Comparison of ENCODE assay signal across 15 cellular contexts in the genomic region with DNA sequence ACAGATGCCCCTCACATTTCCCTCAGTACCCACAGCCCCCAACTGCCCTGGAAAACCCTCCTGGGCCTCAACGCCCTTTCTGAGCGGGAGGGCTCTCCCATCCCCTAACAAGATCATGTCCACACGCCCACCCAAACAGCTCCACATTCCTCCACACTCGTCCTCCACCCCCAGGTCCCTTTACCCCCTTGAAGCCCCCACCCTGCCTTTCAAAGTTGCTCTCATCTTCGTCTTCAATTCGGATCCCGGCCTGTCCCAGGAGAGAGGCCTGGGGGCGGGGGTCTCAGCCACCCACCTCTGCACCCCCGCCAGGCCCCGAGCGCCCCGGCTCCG. TPM values are rescaled to one million over a fixed set of nuclear protein-coding genes. Genes with fewer than 3 reads are reported as not detected.
DNase-seq lines count a peak whose midpoint lies in the region; ATAC-seq and TF ChIP-seq lines count a peak whose summit lies in the region.
"Had no signal": no experiment of that assay in that cellular context is flagged by ENCODE, and none has a peak within 500 bp of the region (broad histone marks: within the 10 kb centered on the region; RNA-seq: fewer than 3 reads in every experiment).

No MANE protein-coding gene starts in this region.

- no peaks in the 10 kb centered on the region for H3K36me3 ChIP-seq in GM23248 (ENCODE audit: low read depth)
- H3K36me3 ChIP-seq in hepatocyte (replicated peaks; ENCODE audit: insufficient read depth, low read depth) = no peaks in the 10 kb centered on the region
- H3K36me3 ChIP-seq: BLaER1 had no signal

- H3K9me3 Mint-ChIP-seq in activated naive CD8-positive, alpha-beta T cell treated with anti-CD3 and anti-CD28 coated beads for 36 hours = no peaks in the 10 kb centered on the region

- in situ Hi-C loops in GM23248 (cut with MboI) = no loop called here

- peak overlapping the region; percentile 22 for H3K4me3 Mint-ChIP-seq in activated naive CD8-positive, alpha-beta T cell treated with anti-CD3 and anti-CD28 coated beads for 36 hours

- ATAC-seq in HG02763 (IDR thresholded peaks at IDR 0.05; ENCODE audit: unreplicated experiment) (no peak), HG03045 (IDR thresholded peaks at IDR 0.05; ENCODE audit: unreplicated experiment) (no peak), GM18873 (IDR thresholded peaks at IDR 0.05; ENCODE audit: low FRiP score, unreplicated experiment) (no peak)

- H3K27ac Mint-ChIP-seq in activated naive CD8-positive, alpha-beta T cell treated with anti-CD3 and anti-CD28 coated beads for 36 hours = no peak overlapping the region

- no peaks in the 10 kb centered on the region for H3K36me3 Mint-ChIP-seq in activated naive CD8-positive, alpha-beta T cell treated with anti-CD3 and anti-CD28 coated beads for 36 hours

- H3K27me3 ChIP-seq in GM23248 (replicated peaks; ENCODE audit: insufficient read depth) = no peaks in the 10 kb centered on the region
- peaks cover 92% of the 10 kb centered on the region for H3K27me3 ChIP-seq in hepatocyte

- H3K79me2 ChIP-seq in GM23248 (ENCODE audit: insufficient read depth) = peaks cover 86% of the 10 kb centered on the region
- peaks cover 33% of the 10 kb centered on the region for H3K79me2 ChIP-seq in hepatocyte

- peak overlapping the region; percentile 82 for H3K9ac ChIP-seq in GM23248
- H3K9ac ChIP-seq: BLaER1 had no signal

- H3K4me1 Mint-ChIP-seq in activated naive CD8-positive, alpha-beta T cell treated with anti-CD3 and anti-CD28 coated beads for 36 hours = peaks cover 9% of the 10 kb centered on the region

- no peaks in the 10 kb centered on the region for H3K9me2 ChIP-seq in GM23248 (ENCODE audit: insufficient read depth)
- H3K9me2 ChIP-seq in hepatocyte (replicated peaks; ENCODE audit: insufficient read depth) = no peaks in the 10 kb centered on the region

- TF ChIP-seq CTCF in hepatocyte (IDR thresholded peaks at IDR 0.05; ENCODE audit: poor library complexity) = no peak

- WGBS in GM23248 (ENCODE audit: low coverage in 1 of 2, low lambda C conversion rate in 2 of 2, missing lambda C conversion rate in 2 of 2), 2 experiments = 12 to 35% methylated on average over 3 to 13 of the region's 13 CpGs
- WGBS in hepatocyte (ENCODE audit: low lambda C conversion rate, missing lambda C conversion rate) = 7% methylated on average over 7 of the region's 13 CpGs

- peak overlapping the region; percentile 82 for H3K4me3 ChIP-seq in GM23248
- H3K4me3 ChIP-seq in hepatocyte = peak overlapping the region; percentile 7
- peak overlapping the region; percentile 30 for H3K4me3 ChIP-seq in skeletal muscle cell (ENCODE audit: low read depth, low read length)
- H3K4me3 ChIP-seq: BLaER1 had no signal

- H2AFZ ChIP-seq in GM23248 = 0 out of 2 replicates have a peak overlapping the region, but pooled peaks have one; percentile 52
- H2AFZ ChIP-seq in hepatocyte = no peak overlapping the region

- no peaks in the 10 kb centered on the region for H4K20me1 ChIP-seq in GM23248 (ENCODE audit: insufficient read depth)
- no peaks in the 10 kb centered on the region for H4K20me1 ChIP-seq in hepatocyte (ENCODE audit: insufficient read depth, poor library complexity, severe bottlenecking)

- peaks cover 14% of the 10 kb centered on the region for H3K27me3 Mint-ChIP-seq in activated naive CD8-positive, alpha-beta T cell treated with anti-CD3 and anti-CD28 coated beads for 36 hours

- H3K27ac ChIP-seq in GM23248 (no peak overlapping the region), hepatocyte (peak overlapping the region; percentile 34)
- H3K27ac ChIP-seq: BLaER1, SK-N-MC had no signal

- DNase-seq in GM23248 (no peak), hepatocyte (ENCODE audit: low spot score) (no peak), skeletal muscle cell (ENCODE audit: low read depth) (no peak), HuH-7 (ENCODE audit: low spot score) (no peak)
- DNase-seq in activated naive CD8-positive, alpha-beta T cell treated with anti-CD3 and anti-CD28 coated beads for 36 hours = no peak
- DNase-seq: activated CD4-positive, CD25-positive, alpha-beta regulatory T cell; EL; KG1; NCI-H1694 treated with DMSO at 0.1 percent for 48 hours had no signal

- H3K4me1 ChIP-seq in GM23248 (ENCODE audit: insufficient read depth) (no peaks in the 10 kb centered on the region), hepatocyte (ENCODE audit: insufficient read depth) (peaks cover 27% of the 10 kb centered on the region)
- H3K4me1 ChIP-seq: BLaER1 had no signal

- H3K9me3 ChIP-seq in GM23248 (ENCODE audit: low read depth) (no peaks in the 10 kb centered on the region), hepatocyte (ENCODE audit: low read depth) (no peaks in the 10 kb centered on the region)
- H3K9me3 ChIP-seq: BLaER1 had no signal

- H3F3A ChIP-seq in GM23248 (ENCODE audit: insufficient read depth) = no peaks in the 10 kb centered on the region

- H3K4me2 ChIP-seq in GM23248 (ENCODE audit: unreplicated experiment) (peak overlapping the region; percentile 99), hepatocyte (peak overlapping the region; percentile 82)
- H3K4me2 ChIP-seq: BLaER1 had no signal

RNA-seq across cellular contexts. Expression of a gene that starts 14.3 kb away (rescaled TPM):
- 2.2 and 3.3 TPM in 2 replicates for total RNA-seq in GM23248 (2014; rRNA removed; shearing (Covaris generic))
- polyA plus RNA-seq in GM23248 (2016; fragmentation: Nextera tagmentation; extraction: Ambion mirVana) (0.54 and 1.2 TPM in 2 replicates), hepatocyte (1.8 and 2.0 TPM in 2 replicates)
- total RNA-seq in activated naive CD8-positive, alpha-beta T cell treated with anti-CD3 and anti-CD28 coated beads for 36 hours = 1 to 10 TPM; 1.3 to 1.9 TPM
- total RNA-seq in hepatocyte = 1.4 and 2.2 TPM in 2 replicates

RNA-seq across cellular contexts. Expression of a gene that starts 18.9 kb away (rescaled TPM):
- total RNA-seq in GM23248 (2014; rRNA removed; shearing (Covaris generic)) = 9.6 and 12.1 TPM in 2 replicates
- polyA plus RNA-seq in GM23248 (2016; fragmentation: Nextera tagmentation; extraction: Ambion mirVana) (25.3 and 27.4 TPM in 2 replicates), hepatocyte (20.7 and 29.9 TPM in 2 replicates)
- total RNA-seq in activated naive CD8-positive, alpha-beta T cell treated with anti-CD3 and anti-CD28 coated beads for 36 hours = 1 to 10 TPM; 7.4 to 7.7 TPM
- 5.6 and 6.7 TPM in 2 replicates for total RNA-seq in hepatocyte

RNA-seq across cellular contexts. Expression of a gene that starts 26.2 kb away (rescaled TPM):
- total RNA-seq in GM23248 (2014; rRNA removed; shearing (Covaris generic)) = 1.9 and 4.8 TPM in 2 replicates
- polyA plus RNA-seq in GM23248 (2016; fragmentation: Nextera tagmentation; extraction: Ambion mirVana) = 1.9 and 2.4 TPM in 2 replicates
- total RNA-seq in activated naive CD8-positive, alpha-beta T cell treated with anti-CD3 and anti-CD28 coated beads for 36 hours = 1 to 10 TPM; 1.4 to 2.0 TPM
- 1.8 and 5.9 TPM in 2 replicates for total RNA-seq in hepatocyte
- 1.8 and 4.0 TPM in 2 replicates for polyA plus RNA-seq in hepatocyte

RNA-seq across cellular contexts. Expression of a gene that starts 29.7 kb away (rescaled TPM):
- total RNA-seq in GM23248 (2014; rRNA removed; shearing (Covaris generic)) = 0.22 TPM in 1 of 2 replicates, not detected in the other
- polyA plus RNA-seq in GM23248 (2016; fragmentation: Nextera tagmentation; extraction: Ambion mirVana) (1.3 and 2.0 TPM in 2 replicates), hepatocyte (3.3 and 4.4 TPM in 2 replicates)
- total RNA-seq in activated naive CD8-positive, alpha-beta T cell treated with anti-CD3 and anti-CD28 coated beads for 36 hours = not detected
- 0.27 and 0.36 TPM in 2 replicates for total RNA-seq in hepatocyte

RNA-seq across cellular contexts. Expression of a gene that starts 33.0 kb away (rescaled TPM):
- total RNA-seq in GM23248 (2014; rRNA removed; shearing (Covaris generic)) = not detected in 2 replicates
- not detected in 2 replicates for polyA plus RNA-seq in GM23248 (2016; fragmentation: Nextera tagmentation; extraction: Ambion mirVana)
- not detected for total RNA-seq in activated naive CD8-positive, alpha-beta T cell treated with anti-CD3 and anti-CD28 coated beads for 36 hours
- total RNA-seq in hepatocyte = not detected in 2 replicates
- polyA plus RNA-seq in hepatocyte = not detected in 2 replicates
- total RNA-seq: myocyte had no signal

Comparison
In these comparisons a context has a peak if more than half of its experiments do, and no peak if none do; other contexts are left out.
1. H3K4me3 ChIP-seq: peak in every context shown above with its lines; median percentile 82 in GM23248; 30 in skeletal muscle cell; 7 in hepatocyte.